Comparison of ENCODE assay signal across 1 cellular context in the genomic region with DNA sequence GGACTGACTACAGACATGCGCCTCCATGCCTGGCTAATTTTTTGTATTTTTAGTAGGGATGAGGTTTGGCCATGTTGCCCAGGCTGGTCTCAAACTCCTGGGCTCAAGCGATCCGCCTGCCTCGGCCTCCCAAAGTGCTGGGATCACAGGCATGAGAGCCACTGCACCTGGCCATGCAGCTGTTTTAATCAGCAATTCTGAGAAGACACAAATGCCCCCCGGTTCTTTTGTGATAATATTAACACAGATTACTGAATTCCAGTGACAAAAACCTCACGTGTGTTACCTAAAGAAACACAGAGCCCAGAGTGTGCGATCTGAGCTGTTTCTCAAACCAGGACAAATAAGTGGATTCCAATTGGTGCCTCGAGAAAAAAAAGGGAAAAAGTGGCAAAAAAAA.
TF ChIP-seq lines count a peak whose summit lies in the region.

No MANE protein-coding gene starts in this region.

TF ChIP-seq in WTC11, 78 proteins besides CTCF, POLR2A, EP300 and RAD21 (continued from another document):
- no peak for TF ChIP-seq ZNF532 (CRISPR knock-in tag; IDR thresholded peaks at IDR 0.05; ENCODE audit: borderline replicate concordance)
- no peak for TF ChIP-seq STAT6 (CRISPR knock-in tag; conservative IDR thresholded peaks at IDR 0.05; ENCODE audit: low read depth)
